ENCODE assay signal across 12 cellular contexts in genomic region chr4:4659871-4660651, GRCh38.
A peak's percentile ranks its signal among the peaks of the same experiment; 100 is the strongest.
DNase-seq lines count a peak whose midpoint lies in the region; ATAC-seq and TF ChIP-seq lines count a peak whose summit lies in the region.
"Had no signal": no experiment of that assay in that cellular context is flagged by ENCODE, and none has a peak within 500 bp of the region (broad histone marks: within the 10 kb centered on the region; RNA-seq: fewer than 3 reads in every experiment).

No MANE protein-coding gene starts in this region.

- no peaks in the 10 kb centered on the region for H3K9me3 Mint-ChIP-seq in activated naive CD4-positive, alpha-beta T cell treated with anti-CD3 and anti-CD28 coated beads for 36 hours
- H3K9me3 Mint-ChIP-seq: natural killer cell treated with Interleukin-12 subunit alpha and Interleukin-12 subunit beta and Interleukin-15 and Interleukin-18, amount 100 ng/mL, for 72 hours had no signal

- ATAC-seq in GM18873 (IDR thresholded peaks at IDR 0.05; ENCODE audit: low FRiP score, unreplicated experiment), result no peak
- ATAC-seq: heart left ventricle; natural killer cell treated with Interleukin-12 subunit alpha and Interleukin-12 subunit beta and Interleukin-15 and Interleukin-18, amount 100 ng/mL, for 72 hours had no signal

- no peaks in the 10 kb centered on the region for H3K4me1 Mint-ChIP-seq in activated naive CD4-positive, alpha-beta T cell treated with anti-CD3 and anti-CD28 coated beads for 36 hours (ENCODE audit: low read depth)

- H3K36me3 ChIP-seq in A673 (ENCODE audit: insufficient read depth, low read length, poor library complexity, severe bottlenecking) (no peaks in the 10 kb centered on the region), SJSA1 (no peaks in the 10 kb centered on the region)
- H3K36me3 ChIP-seq: heart left ventricle had no signal

- no TSS peak for BruUV-seq in A673 (replicated peaks; lab: Mats Ljungman, UMichigan)

- no peaks in the 10 kb centered on the region for H3K9me3 ChIP-seq in A673 (ENCODE audit: low read depth, low read length, poor library complexity, severe bottlenecking)
- no peaks in the 10 kb centered on the region for H3K9me3 ChIP-seq in SJSA1 (replicated peaks)
- H3K9me3 ChIP-seq: heart left ventricle had no signal

- H3K4me3 Mint-ChIP-seq in activated naive CD4-positive, alpha-beta T cell treated with anti-CD3 and anti-CD28 coated beads for 36 hours, result no peak overlapping the region
- H3K4me3 Mint-ChIP-seq: natural killer cell treated with Interleukin-12 subunit alpha and Interleukin-12 subunit beta and Interleukin-15 and Interleukin-18, amount 100 ng/mL, for 72 hours had no signal

- H3K27ac Mint-ChIP-seq in activated naive CD4-positive, alpha-beta T cell treated with anti-CD3 and anti-CD28 coated beads for 36 hours, result no peak overlapping the region
- H3K27ac Mint-ChIP-seq: natural killer cell treated with Interleukin-12 subunit alpha and Interleukin-12 subunit beta and Interleukin-15 and Interleukin-18, amount 100 ng/mL, for 72 hours had no signal

- intact Hi-C loops in A673 (cut with micrococcal nuclease; ENCODE audit: unreplicated experiment), result no loop called here
- intact Hi-C loops in activated naive CD4-positive, alpha-beta T cell treated with anti-CD3 and anti-CD28 coated beads for 36 hours (cut with micrococcal nuclease), result loop anchor here (10.0 kb wide), 2 partner anchors 175 to 195 kb away; partner anchors contain the start of gene MSX1

- POLR2A ChIA-PET in A673 (lab: Charles Lee; ENCODE audit: low non-redundant PET), result no interaction called here

- H3K4me1 ChIP-seq in A673 (ENCODE audit: insufficient read depth, low read length, poor library complexity, severe bottlenecking), result no peaks in the 10 kb centered on the region
- peaks cover 26% of the 10 kb centered on the region for H3K4me1 ChIP-seq in SJSA1 (replicated peaks)

- DNase-seq in A673 (ENCODE audit: low spot score) (peak; percentile 82), HS-27A (ENCODE audit: low read depth) (peak; percentile 72), SJSA1 (ENCODE audit: low read depth in 1 of 2, low spot score in 2 of 2) (peak; percentile 84 to 89), fibroblast of pulmonary artery (ENCODE audit: low read depth) (peak; percentile 84), GOT3 (lab: John Stamatoyannopoulos, UW) (no peak), NCI-H748 treated with DMSO at 0.1 percent for 48 hours (lab: John Stamatoyannopoulos, UW) (no peak)
- DNase-seq in activated naive CD4-positive, alpha-beta T cell treated with anti-CD3 and anti-CD28 coated beads for 36 hours, result no peak
- DNase-seq: heart left ventricle, NCI-H774 had no signal

- CTCF ChIA-PET in A673 (lab: Charles Lee), result no interaction called here
- CTCF ChIA-PET in activated naive CD4-positive, alpha-beta T cell treated with anti-CD3 and anti-CD28 coated beads for 36 hours (lab: Charles Lee), result no interaction called here

- H3K27me3 Mint-ChIP-seq in activated naive CD4-positive, alpha-beta T cell treated with anti-CD3 and anti-CD28 coated beads for 36 hours (ENCODE audit: low read depth), result no peaks in the 10 kb centered on the region
- H3K27me3 Mint-ChIP-seq: natural killer cell treated with Interleukin-12 subunit alpha and Interleukin-12 subunit beta and Interleukin-15 and Interleukin-18, amount 100 ng/mL, for 72 hours had no signal

- peaks cover 5% of the 10 kb centered on the region for H3K36me3 Mint-ChIP-seq in activated naive CD4-positive, alpha-beta T cell treated with anti-CD3 and anti-CD28 coated beads for 36 hours (ENCODE audit: low read depth)
- H3K36me3 Mint-ChIP-seq: natural killer cell treated with Interleukin-12 subunit alpha and Interleukin-12 subunit beta and Interleukin-15 and Interleukin-18, amount 100 ng/mL, for 72 hours had no signal

- H3K27me3 ChIP-seq in A673 (replicated peaks; ENCODE audit: insufficient read depth, low read depth, low read length, poor library complexity) (no peaks in the 10 kb centered on the region), SJSA1 (replicated peaks) (no peaks in the 10 kb centered on the region)
- H3K27me3 ChIP-seq: heart left ventricle had no signal

- H3K4me3 ChIP-seq in A673 (ENCODE audit: low read depth, low read length, poor library complexity, severe bottlenecking), result no peak overlapping the region
- H3K4me3 ChIP-seq in SJSA1, result no peak overlapping the region
- no peak overlapping the region for H3K4me3 ChIP-seq in fibroblast of pulmonary artery (replicated peaks; ENCODE audit: low read depth, low read length)
- H3K4me3 ChIP-seq: heart left ventricle had no signal

- TF ChIP-seq CTCF in A673 (conservative IDR thresholded peaks at IDR 0.05; ENCODE audit: low read depth, low read length) (no peak), fibroblast of pulmonary artery (IDR thresholded peaks at IDR 0.05; ENCODE audit: low read length, missing control alignments) (no peak)

- H3K27ac ChIP-seq in A673 (ENCODE audit: low read depth, low read length, poor library complexity, severe bottlenecking) (no peak overlapping the region), SJSA1 (peak overlapping the region; percentile 70)
- H3K27ac ChIP-seq: C4-2B, heart left ventricle had no signal

Comparison
In these comparisons a context has a peak if more than half of its experiments do, and no peak if none do; other contexts are left out.
1. DNase-seq: peak in A673 (single experiment), HS-27A (single experiment), SJSA1 (2 of 2) and fibroblast of pulmonary artery (single experiment); none in GOT3 (single experiment), NCI-H748 treated with DMSO at 0.1 percent for 48 hours (single experiment) and activated naive CD4-positive, alpha-beta T cell treated with anti-CD3 and anti-CD28 coated beads for 36 hours (single experiment).